Comparison of ENCODE assay signal across 21 cellular contexts in the genomic region with DNA sequence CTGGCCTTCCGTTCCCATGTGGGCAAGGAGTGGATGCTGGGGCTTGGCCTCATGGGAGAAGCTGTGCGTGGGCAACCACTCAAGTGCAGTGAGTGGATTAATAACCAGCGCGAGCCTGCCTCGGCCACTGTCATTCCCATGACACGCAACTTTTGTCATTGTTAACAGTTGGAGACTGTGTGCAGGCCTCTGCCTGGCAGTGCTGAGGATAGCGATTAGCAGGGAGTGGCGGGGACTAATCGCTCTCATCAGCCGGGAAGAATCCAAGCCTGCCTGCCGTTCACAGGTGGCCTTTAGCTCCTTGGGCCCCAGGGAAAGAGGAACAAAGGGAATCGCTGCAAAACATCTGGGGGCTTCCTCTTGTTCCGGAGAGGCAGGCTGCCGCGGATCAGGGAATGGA.
DNase-seq lines count a peak whose midpoint lies in the region; ATAC-seq and TF ChIP-seq lines count a peak whose summit lies in the region.
"Had no signal": no experiment of that assay in that cellular context is flagged by ENCODE, and none has a peak within 500 bp of the region (broad histone marks: within the 10 kb centered on the region; RNA-seq: fewer than 3 reads in every experiment).

No MANE protein-coding gene starts in this region.

- no peak overlapping the region for H3K4me3 ChIP-seq in HEK293 (ENCODE audit: low read depth, low read length)
- H3K4me3 ChIP-seq: coronary artery, spleen had no signal

- no peaks in the 10 kb centered on the region for H3K9me3 Mint-ChIP-seq in activated naive CD4-positive, alpha-beta T cell treated with anti-CD3 and anti-CD28 coated beads, Interleukin-2, amount 10 ng/mL, durations not matched to agents 7 days and 5 days
- H3K9me3 Mint-ChIP-seq: activated B cell treated with CpG ODN at 0.5 μM for 24 hours; activated naive CD4-positive, alpha-beta T cell treated with anti-CD3 and anti-CD28 coated beads, Interleukin-2, amount 50 U/mL, for 72 hours; T-helper 1 cell treated with Interleukin-12 subunit alpha and Interleukin-12 subunit beta and Interleukin-4 antibody, amounts not matched to agents 30 μg/mL and 1 μg/mL, for 36 hours had no signal

- H3K4me3 Mint-ChIP-seq in activated naive CD4-positive, alpha-beta T cell treated with anti-CD3 and anti-CD28 coated beads, Interleukin-2, amount 10 ng/mL, durations not matched to agents 7 days and 5 days = no peak overlapping the region
- H3K4me3 Mint-ChIP-seq: activated B cell treated with CpG ODN at 0.5 μM for 24 hours; activated CD8-positive, alpha-beta T cell treated with anti-CD3 and anti-CD28 coated beads, Interleukin-2, amount 10 ng/mL, durations not matched to agents 7 days and 5 days; T-helper 1 cell treated with Interleukin-12 subunit alpha and Interleukin-12 subunit beta and Interleukin-4 antibody, amounts not matched to agents 30 μg/mL and 1 μg/mL, for 36 hours had no signal

- CTCF ChIA-PET in HEK293 (lab: Yijun Ruan, JAX) = interaction anchor here (0.7 to 1.2 kb wide), 3 partner anchors 12 to 562 kb away, joined by 3 to 4 read pairs (median 4); no protein-coding TSS in a partner anchor
- CTCF ChIA-PET in activated naive CD4-positive, alpha-beta T cell treated with anti-CD3 and anti-CD28 coated beads, Interleukin-2, amount 10 ng/mL, durations not matched to agents 7 days and 5 days (lab: Charles Lee) = interaction anchor here (1.0 kb wide), 1 partner anchor 122 kb away, joined by 3 read pairs; no protein-coding TSS in a partner anchor

- H3K4me1 ChIP-seq in HEK293 (ENCODE audit: control insufficient read depth, insufficient read depth, low read length) = no peaks in the 10 kb centered on the region; the same call in 1 of the 2 replicates
- H3K4me1 ChIP-seq: foreskin keratinocyte, parathyroid adenoma, spleen had no signal

- no peak for TF ChIP-seq CTCF in HEK293 (tag by site-specific recombination; IDR thresholded peaks at IDR 0.05)

- no peaks in the 10 kb centered on the region for H3K36me3 Mint-ChIP-seq in activated naive CD4-positive, alpha-beta T cell treated with anti-CD3 and anti-CD28 coated beads, Interleukin-2, amount 10 ng/mL, durations not matched to agents 7 days and 5 days
- H3K36me3 Mint-ChIP-seq: activated naive CD4-positive, alpha-beta T cell treated with anti-CD3 and anti-CD28 coated beads, Interleukin-2, amount 50 U/mL, for 72 hours had no signal

- no peak overlapping the region for H3K27ac Mint-ChIP-seq in activated naive CD4-positive, alpha-beta T cell treated with anti-CD3 and anti-CD28 coated beads, Interleukin-2, amount 10 ng/mL, durations not matched to agents 7 days and 5 days
- H3K27ac Mint-ChIP-seq: activated B cell treated with CpG ODN at 0.5 μM for 24 hours; activated CD8-positive, alpha-beta T cell treated with anti-CD3 and anti-CD28 coated beads, Interleukin-2, amount 10 ng/mL, durations not matched to agents 7 days and 5 days; activated naive CD4-positive, alpha-beta T cell treated with anti-CD3 and anti-CD28 coated beads, Interleukin-2, amount 50 U/mL, for 72 hours; T-helper 1 cell treated with Interleukin-12 subunit alpha and Interleukin-12 subunit beta and Interleukin-4 antibody, amounts not matched to agents 30 μg/mL and 1 μg/mL, for 36 hours had no signal

- peaks cover 5% of the 10 kb centered on the region for H3K27me3 Mint-ChIP-seq in activated naive CD4-positive, alpha-beta T cell treated with anti-CD3 and anti-CD28 coated beads, Interleukin-2, amount 10 ng/mL, durations not matched to agents 7 days and 5 days

- no peaks in the 10 kb centered on the region for H3K9me3 ChIP-seq in HEK293 (ENCODE audit: control insufficient read depth, insufficient read depth, low read depth, low read length)
- H3K9me3 ChIP-seq: spleen had no signal

- H3K27ac ChIP-seq in HEK293 (ENCODE audit: extremely low read depth, low read depth, low read length) (no peak overlapping the region), angular gyrus (ENCODE audit: low read depth, low read length) (peak overlapping the region; percentile 82)
- H3K27ac ChIP-seq: foreskin keratinocyte, parathyroid adenoma, spleen had no signal

- H3K36me3 ChIP-seq in HEK293 (ENCODE audit: control insufficient read depth in 2 of 2, insufficient read depth in 1 of 2, low read length in 2 of 2) = no peaks in the 10 kb centered on the region; a peak in 1 of 3 replicates

- no peak for ATAC-seq in HG02678 (IDR thresholded peaks at IDR 0.05; ENCODE audit: unreplicated experiment)
- ATAC-seq: activated CD8-positive, alpha-beta T cell treated with anti-CD3 and anti-CD28 coated beads, Interleukin-2, amount 10 ng/mL, durations not matched to agents 7 days and 5 days; activated naive CD4-positive, alpha-beta T cell treated with anti-CD3 and anti-CD28 coated beads, Interleukin-2, amount 50 U/mL, for 72 hours; foreskin keratinocyte had no signal

- peak; percentile 28 to 44 for DNase-seq in hippocampal formation (lab: John Stamatoyannopoulos, UW)
- peak; percentile 59 for DNase-seq in retina
- DNase-seq in NCI-H2081 treated with DMSO at 0.1 percent for 48 hours (lab: John Stamatoyannopoulos, UW) = no peak
- no peak for DNase-seq in activated naive CD4-positive, alpha-beta T cell treated with anti-CD3 and anti-CD28 coated beads, Interleukin-2, amount 10 ng/mL, durations not matched to agents 7 days and 5 days
- DNase-seq: activated B cell treated with CpG ODN at 0.5 μM for 24 hours; activated CD8-positive, alpha-beta T cell treated with anti-CD3 and anti-CD28 coated beads, Interleukin-2, amount 10 ng/mL, durations not matched to agents 7 days and 5 days; activated T-cell treated with anti-CD3 and anti-CD28 coated beads, Interleukin-2, amount 50 U/mL, for 48 hours; AML-193; foreskin keratinocyte; Kasumi-1; NCI-H1105 treated with DMSO at 0.1 percent for 48 hours; NCI-H446; SIG-M5; spleen had no signal

- POLR2A ChIA-PET in HEK293 (lab: Yijun Ruan, JAX) = no interaction called here

- H3K4me1 Mint-ChIP-seq in activated naive CD4-positive, alpha-beta T cell treated with anti-CD3 and anti-CD28 coated beads, Interleukin-2, amount 10 ng/mL, durations not matched to agents 7 days and 5 days = no peaks in the 10 kb centered on the region
- H3K4me1 Mint-ChIP-seq: activated B cell treated with CpG ODN at 0.5 μM for 24 hours had no signal

TF ChIP-seq in HEK293, 187 proteins besides CTCF, POLR2A, EP300 and RAD21:
- TF ChIP-seq ZNF610 (tag by site-specific recombination; IDR thresholded peaks at IDR 0.05; ENCODE audit: borderline replicate concordance) (no peak), PRDM1 (tag by site-specific recombination; IDR thresholded peaks at IDR 0.05) (no peak), ZFHX2 (tag by site-specific recombination; conservative IDR thresholded peaks at IDR 0.05) (0 out of 2 replicates have a peak, but pooled peaks have one; percentile 8)
- TF ChIP-seq, protein P1, sequence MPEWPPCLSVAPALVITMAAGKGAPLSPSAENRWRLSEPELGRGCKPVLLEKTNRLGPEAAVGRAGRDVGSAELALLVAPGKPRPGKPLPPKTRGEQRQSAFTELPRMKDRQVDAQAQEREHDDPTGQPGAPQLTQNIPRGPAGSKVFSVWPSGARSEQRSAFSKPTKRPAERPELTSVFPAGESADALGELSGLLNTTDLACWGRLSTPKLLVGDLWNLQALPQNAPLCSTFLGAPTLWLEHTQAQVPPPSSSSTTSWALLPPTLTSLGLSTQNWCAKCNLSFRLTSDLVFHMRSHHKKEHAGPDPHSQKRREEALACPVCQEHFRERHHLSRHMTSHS (tag by site-specific recombination; IDR thresholded peaks at IDR 0.05) = no peak

Comparison
In these comparisons a context has a peak if more than half of its experiments do, and no peak if none do; other contexts are left out.
1. DNase-seq: peak in hippocampal formation (2 of 2) and retina (single experiment); none in NCI-H2081 treated with DMSO at 0.1 percent for 48 hours (single experiment) and activated naive CD4-positive, alpha-beta T cell treated with anti-CD3 and anti-CD28 coated beads, Interleukin-2, amount 10 ng/mL, durations not matched to agents 7 days and 5 days (single experiment).